28 cellular contexts compared by ENCODE assay signal in genomic region chr5:67346611-67347010, GRCh38.
"Had no signal": no experiment of that assay in that cellular context is flagged by ENCODE, and none has a peak within 500 bp of the region (broad histone marks: within the 10 kb centered on the region; RNA-seq: fewer than 3 reads in every experiment).

No MANE protein-coding gene starts in this region.

- H3K27me3 ChIP-seq: pancreas, stomach, testis, thyroid gland, transverse colon, upper lobe of left lung, vagina had no signal

- H3K9me3 ChIP-seq: pancreas, prostate gland, testis, thyroid gland, vagina had no signal

- H3K4me3 ChIP-seq: left ventricle myocardium inferior, lung, mucosa of descending colon, pancreas, prostate gland, skin epidermis, stomach, testis, thyroid gland, transverse colon, upper lobe of left lung, vagina had no signal

- H3K4me3 Mint-ChIP-seq: immature natural killer cell; memory B cell; naive thymus-derived CD4-positive, alpha-beta T cell; natural killer cell treated with Interleukin-12 subunit alpha and Interleukin-12 subunit beta and Interleukin-15 and Interleukin-18, amount 100 ng/mL, for 72 hours; stimulated activated naive B cell treated with anti-CD40 and anti-IgM and Interleukin-4, amounts not matched to agents 10 μg/mL and 1 μg/mL and 100 μg/mL, for 72 hours had no signal

- H3K27ac Mint-ChIP-seq: immature natural killer cell; memory B cell; naive thymus-derived CD4-positive, alpha-beta T cell; natural killer cell treated with Interleukin-12 subunit alpha and Interleukin-12 subunit beta and Interleukin-15 and Interleukin-18, amount 100 ng/mL, for 72 hours; stimulated activated naive B cell treated with anti-CD40 and anti-IgM and Interleukin-4, amounts not matched to agents 10 μg/mL and 1 μg/mL and 100 μg/mL, for 72 hours had no signal

- DNase-seq: hypothalamus; immature natural killer cell; left ventricle myocardium inferior; midbrain; mucosa of descending colon; naive thymus-derived CD4-positive, alpha-beta T cell; pancreas; posterior cingulate gyrus; retina; right cardiac atrium; stimulated activated CD4-positive, alpha-beta T cell treated with anti-CD3 and anti-CD28 coated beads, Interleukin-12 subunit alpha, Interleukin-12 subunit beta, amount 100 ng/mL, for 4 hours; stimulated activated CD4-positive, alpha-beta T cell treated with anti-CD3 and anti-CD28 coated beads, Interleukin-15, amount 100 ng/mL, for 24 hours; stimulated activated CD4-positive, alpha-beta T cell treated with anti-CD3 and anti-CD28 coated beads, Interleukin-2, amount 100 ng/mL, for 24 hours; stimulated activated CD4-positive, alpha-beta T cell treated with anti-CD3 and anti-CD28 coated beads, Interleukin-4, amount 100 ng/mL, for 1 hour; stimulated activated naive B cell treated with anti-CD40 and anti-IgM and Interleukin-4, amounts not matched to agents 10 μg/mL and 1 μg/mL and 100 μg/mL, for 72 hours; stimulated activated naive CD8-positive, alpha-beta T cell treated with anti-CD3 and anti-CD28 coated beads, Interleukin-15, Interleukin-2, amounts not matched to agents 100 U/mL and 50 U/mL, for 24 hours; stomach; testis; thyroid gland; transverse colon; upper lobe of left lung had no signal

- FAIRE-seq: islet of Langerhans, pancreas had no signal

- H3K9me3 Mint-ChIP-seq: natural killer cell treated with Interleukin-12 subunit alpha and Interleukin-12 subunit beta and Interleukin-15 and Interleukin-18, amount 100 ng/mL, for 72 hours had no signal

- H3K36me3 ChIP-seq: left ventricle myocardium inferior, pancreas, prostate gland, stomach, thyroid gland, transverse colon, upper lobe of left lung, vagina had no signal

- H3K27ac ChIP-seq: left ventricle myocardium inferior, pancreas, prostate gland, skin epidermis, stomach, testis, thyroid gland, transverse colon, upper lobe of left lung, vagina had no signal

- H3K4me1 ChIP-seq: left ventricle myocardium inferior, pancreas, prostate gland, stomach, testis, thyroid gland had no signal
